In genomic region chr4:135354876-135355275, GRCh38 we compare ENCODE assay signal across 19 cellular contexts.
"Had no signal": no experiment of that assay in that cellular context is flagged by ENCODE, and none has a peak within 500 bp of the region (broad histone marks: within the 10 kb centered on the region; RNA-seq: fewer than 3 reads in every experiment).

No MANE protein-coding gene starts in this region.

- H3K27ac Mint-ChIP-seq: activated B cell treated with CpG ODN at 0.5 μM for 24 hours; activated CD4-positive, alpha-beta memory T cell treated with anti-CD3 and anti-CD28 coated beads for 36 hours; activated CD8-positive, alpha-beta memory T cell treated with anti-CD3 and anti-CD28 coated beads, Interleukin-2, amount 10 ng/mL, durations not matched to agents 7 days and 5 days; activated naive CD4-positive, alpha-beta T cell treated with anti-CD3 and anti-CD28 coated beads for 36 hours; activated T-helper 17 cell treated with anti-CD3 and anti-CD28 coated beads, Interleukin-2, amount 50 U/mL, for 72 hours; naive thymus-derived CD4-positive, alpha-beta T cell; neural progenitor cell; stimulated activated memory B cell treated with anti-CD40 and anti-IgM and Interleukin-4, amounts not matched to agents 10 μg/mL and 1 μg/mL and 100 μg/mL, for 72 hours; type B pancreatic cell had no signal

- H3K36me3 ChIP-seq: ascending aorta, neural progenitor cell, pancreas, right lobe of liver, spleen had no signal

- H2AFZ ChIP-seq: neural progenitor cell had no signal

- H3K9me3 Mint-ChIP-seq: activated B cell treated with CpG ODN at 0.5 μM for 24 hours; neural progenitor cell; stimulated activated memory B cell treated with anti-CD40 and anti-IgM and Interleukin-4, amounts not matched to agents 10 μg/mL and 1 μg/mL and 100 μg/mL, for 72 hours; type B pancreatic cell had no signal

- H3K27ac ChIP-seq: ascending aorta, neural progenitor cell, pancreas, right lobe of liver, spleen, testis had no signal

- H3K36me3 Mint-ChIP-seq: activated CD4-positive, alpha-beta memory T cell treated with anti-CD3 and anti-CD28 coated beads for 36 hours; activated CD8-positive, alpha-beta memory T cell treated with anti-CD3 and anti-CD28 coated beads, Interleukin-2, amount 10 ng/mL, durations not matched to agents 7 days and 5 days; naive thymus-derived CD4-positive, alpha-beta T cell; neural progenitor cell; stimulated activated memory B cell treated with anti-CD40 and anti-IgM and Interleukin-4, amounts not matched to agents 10 μg/mL and 1 μg/mL and 100 μg/mL, for 72 hours; type B pancreatic cell had no signal

- DNase-seq: activated B cell treated with CpG ODN at 0.5 μM for 24 hours; activated CD4-positive, alpha-beta memory T cell treated with anti-CD3 and anti-CD28 coated beads for 36 hours; activated CD4-positive, alpha-beta T cell treated with anti-CD3 and anti-CD28 coated beads for 4 hours; activated CD8-positive, alpha-beta memory T cell treated with anti-CD3 and anti-CD28 coated beads, Interleukin-2, amount 10 ng/mL, durations not matched to agents 7 days and 5 days; activated naive CD4-positive, alpha-beta T cell treated with anti-CD3 and anti-CD28 coated beads for 36 hours; mesendoderm; naive thymus-derived CD4-positive, alpha-beta T cell; pancreas; right lobe of liver; spleen; stimulated activated CD4-positive, alpha-beta T cell treated with anti-CD3 and anti-CD28 coated beads, Interleukin-4, amount 100 ng/mL, for 4 hours; T-helper 1 cell; T-helper 9 cell; testis had no signal

- H3K4me2 ChIP-seq: neural progenitor cell had no signal

- H3K4me1 ChIP-seq: ascending aorta, neural progenitor cell, pancreas, right lobe of liver, spleen, testis had no signal

- H3K27me3 ChIP-seq: ascending aorta, neural progenitor cell, right lobe of liver, spleen, testis had no signal

- H3K4me3 Mint-ChIP-seq: activated B cell treated with CpG ODN at 0.5 μM for 24 hours; activated CD4-positive, alpha-beta memory T cell treated with anti-CD3 and anti-CD28 coated beads for 36 hours; activated CD8-positive, alpha-beta memory T cell treated with anti-CD3 and anti-CD28 coated beads, Interleukin-2, amount 10 ng/mL, durations not matched to agents 7 days and 5 days; activated naive CD4-positive, alpha-beta T cell treated with anti-CD3 and anti-CD28 coated beads for 36 hours; activated T-helper 17 cell treated with anti-CD3 and anti-CD28 coated beads, Interleukin-2, amount 50 U/mL, for 72 hours; naive thymus-derived CD4-positive, alpha-beta T cell; neural progenitor cell; stimulated activated memory B cell treated with anti-CD40 and anti-IgM and Interleukin-4, amounts not matched to agents 10 μg/mL and 1 μg/mL and 100 μg/mL, for 72 hours; type B pancreatic cell had no signal

- H3K27me3 Mint-ChIP-seq: activated B cell treated with CpG ODN at 0.5 μM for 24 hours; activated CD4-positive, alpha-beta memory T cell treated with anti-CD3 and anti-CD28 coated beads for 36 hours; activated CD8-positive, alpha-beta memory T cell treated with anti-CD3 and anti-CD28 coated beads, Interleukin-2, amount 10 ng/mL, durations not matched to agents 7 days and 5 days; activated T-helper 17 cell treated with anti-CD3 and anti-CD28 coated beads, Interleukin-2, amount 50 U/mL, for 72 hours; naive thymus-derived CD4-positive, alpha-beta T cell; stimulated activated memory B cell treated with anti-CD40 and anti-IgM and Interleukin-4, amounts not matched to agents 10 μg/mL and 1 μg/mL and 100 μg/mL, for 72 hours; type B pancreatic cell had no signal

- H3K4me3 ChIP-seq: ascending aorta, neural progenitor cell, pancreas, right lobe of liver, spleen, testis had no signal

- H3K4me1 Mint-ChIP-seq: activated B cell treated with CpG ODN at 0.5 μM for 24 hours; activated CD8-positive, alpha-beta memory T cell treated with anti-CD3 and anti-CD28 coated beads, Interleukin-2, amount 10 ng/mL, durations not matched to agents 7 days and 5 days; activated T-helper 17 cell treated with anti-CD3 and anti-CD28 coated beads, Interleukin-2, amount 50 U/mL, for 72 hours; naive thymus-derived CD4-positive, alpha-beta T cell; stimulated activated memory B cell treated with anti-CD40 and anti-IgM and Interleukin-4, amounts not matched to agents 10 μg/mL and 1 μg/mL and 100 μg/mL, for 72 hours had no signal

- H3K9me3 ChIP-seq: ascending aorta, right lobe of liver, spleen, testis had no signal

- H3K9ac ChIP-seq: neural progenitor cell had no signal

- ATAC-seq: activated CD8-positive, alpha-beta memory T cell treated with anti-CD3 and anti-CD28 coated beads, Interleukin-2, amount 10 ng/mL, durations not matched to agents 7 days and 5 days; activated T-helper 17 cell treated with anti-CD3 and anti-CD28 coated beads, Interleukin-2, amount 50 U/mL, for 72 hours; naive thymus-derived CD4-positive, alpha-beta T cell; pancreas; right lobe of liver; stimulated activated memory B cell treated with anti-CD40 and anti-IgM and Interleukin-4, amounts not matched to agents 10 μg/mL and 1 μg/mL and 100 μg/mL, for 72 hours had no signal
